8 cellular contexts compared by ENCODE assay signal in genomic region chr7:28180031-28180363, GRCh38. TPM values are rescaled to one million over a fixed set of nuclear protein-coding genes. Genes with fewer than 3 reads are reported as not detected.
DNase-seq lines count a peak whose midpoint lies in the region; ATAC-seq and TF ChIP-seq lines count a peak whose summit lies in the region.

No MANE protein-coding gene starts in this region.

- TF ChIP-seq CTCF in A673 (conservative IDR thresholded peaks at IDR 0.05; ENCODE audit: low read depth, low read length), result no peak
- no peak for TF ChIP-seq CTCF in HCT116 (IDR thresholded peaks at IDR 0.05 in 2 of 3, conservative IDR thresholded peaks at IDR 0.05 in 1 of 3; ENCODE audit: borderline replicate concordance in 1 of 3, insufficient read depth in 1 of 3, low read depth in 2 of 3, low read length in 2 of 3)
- no peak for TF ChIP-seq CTCF in brain microvascular endothelial cell (IDR thresholded peaks at IDR 0.05; ENCODE audit: low read depth, low read length, missing control alignments)

- H4K20me1 ChIP-seq in HCT116 (ENCODE audit: insufficient read depth), result no peaks in the 10 kb centered on the region

- H3K36me3 ChIP-seq in A673 (ENCODE audit: insufficient read depth, low read length, poor library complexity, severe bottlenecking), result no peaks in the 10 kb centered on the region
- no peaks in the 10 kb centered on the region for H3K36me3 ChIP-seq in HCT116 (ENCODE audit: control insufficient read depth in 1 of 2, insufficient read depth in 2 of 2, low read length in 2 of 2)
- no peaks in the 10 kb centered on the region for H3K36me3 ChIP-seq in brain microvascular endothelial cell (replicated peaks)
- no peaks in the 10 kb centered on the region for H3K36me3 ChIP-seq in mesodermal cell (ENCODE audit: control insufficient read depth, insufficient read depth, low read length)

- H3K9ac ChIP-seq in HCT116 (ENCODE audit: low read length), result no peak overlapping the region

- BruUV-seq in A673 (replicated peaks; lab: Mats Ljungman, UMichigan) (no TSS peak), HCT116 (replicated peaks; lab: Mats Ljungman, UMichigan) (no TSS peak)

- DNase-seq in A673 (ENCODE audit: low spot score) (no peak), HCT116 (ENCODE audit: low read depth, low spot score) (no peak), brain microvascular endothelial cell (no peak), left lobe of liver (ENCODE audit: low spot score) (no peak), NK-92 (lab: John Stamatoyannopoulos, UW; ENCODE audit: unreplicated experiment) (no peak), A172 (ENCODE audit: low spot score) (no peak), epidermal melanocyte (ENCODE audit: insufficient read length, low spot score) (no peak)

- H3K4me3 ChIP-seq in A673 (ENCODE audit: low read depth, low read length, poor library complexity, severe bottlenecking) (peak overlapping the region; percentile 56), HCT116 (replicated peaks in 1 of 2; ENCODE audit: low read depth in 1 of 2, low read length in 2 of 2) (peak overlapping the region; percentile 59 to 63), brain microvascular endothelial cell (ENCODE audit: low read depth, low read length) (peak overlapping the region; percentile 77), mesodermal cell (ENCODE audit: extremely low read depth, insufficient read depth, low read length, poor library complexity, severe bottlenecking) (peak overlapping the region; percentile 59)

- no peak for TF ChIP-seq POLR2A in HCT116 (IDR thresholded peaks at IDR 0.05; ENCODE audit: borderline replicate concordance, extremely low read depth, insufficient read depth, insufficient read length)

- H3K9me2 ChIP-seq in HCT116 (ENCODE audit: insufficient read depth), result no peaks in the 10 kb centered on the region

- H3K9me3 ChIP-seq in A673 (ENCODE audit: low read depth, low read length, poor library complexity, severe bottlenecking), result no peaks in the 10 kb centered on the region
- H3K9me3 ChIP-seq in HCT116 (ENCODE audit: control insufficient read depth in 1 of 2, insufficient read depth in 1 of 2, low read depth in 1 of 2, low read length in 2 of 2), result no peaks in the 10 kb centered on the region
- no peaks in the 10 kb centered on the region for H3K9me3 ChIP-seq in mesodermal cell (ENCODE audit: control insufficient read depth, low read length)

- POLR2A ChIA-PET in A673 (lab: Charles Lee; ENCODE audit: low non-redundant PET) (no interaction called here), HCT116 (lab: Charles Lee) (no interaction called here)

- no peak overlapping the region for H3K27ac ChIP-seq in A673 (ENCODE audit: low read depth, low read length, poor library complexity, severe bottlenecking)
- H3K27ac ChIP-seq in HCT116 (ENCODE audit: low read depth, low read length), result no peak overlapping the region
- no peak overlapping the region for H3K27ac ChIP-seq in brain microvascular endothelial cell
- H3K27ac ChIP-seq in mesodermal cell (ENCODE audit: low read depth, low read length, severe bottlenecking), result no peak overlapping the region

- no peak for TF ChIP-seq RAD21 in HCT116 (IDR thresholded peaks at IDR 0.05; ENCODE audit: low read depth)

- WGBS in mesodermal cell (ENCODE audit: insufficient coverage in 2 of 2), 2 experiments, result 0% methylated on average over 8 of the region's 55 CpGs; no CpG with 5 or more reads in 1 of the 2 experiments

- H3K79me2 ChIP-seq in HCT116 (ENCODE audit: insufficient read depth, low read length), result no peaks in the 10 kb centered on the region

- CTCF ChIA-PET in A673 (lab: Charles Lee) (no interaction called here), HCT116 (lab: Charles Lee) (no interaction called here)

- H3K27me3 ChIP-seq in A673 (replicated peaks; ENCODE audit: insufficient read depth, low read depth, low read length, poor library complexity) (peaks cover 8% of the 10 kb centered on the region), HCT116 (ENCODE audit: insufficient read depth, low read length) (no peaks in the 10 kb centered on the region), brain microvascular endothelial cell (replicated peaks) (no peaks in the 10 kb centered on the region)

- H2AFZ ChIP-seq in HCT116 (ENCODE audit: low read depth, low read length, poor library complexity, severe bottlenecking), result no peak overlapping the region

- RAD21 ChIA-PET in HCT116 (lab: Charles Lee; ENCODE audit: low non-redundant PET in 1 of 2, low total read pairs in 2 of 2, uncharacterized antibody in 2 of 2, unreplicated experiment in 2 of 2), result interaction anchor here in 1 of 2 experiments (0.6 kb wide), 1 partner anchor 984 kb away, joined by 3 read pairs; no protein-coding TSS in a partner anchor

- H3K4me2 ChIP-seq in HCT116 (ENCODE audit: low read length), result peak overlapping the region; percentile 82

- ATAC-seq in HCT116 (no peak; the same call in 1 of the 2 replicates), left lobe of liver (no peak)

- in situ Hi-C loops in brain microvascular endothelial cell (cut with HindIII; ENCODE audit: low pct_ligation_motif_present, low sequenced_read_pairs), result no loop called here

- intact Hi-C loops in A673 (cut with micrococcal nuclease; ENCODE audit: unreplicated experiment) (no loop called here), HCT116 (cut with micrococcal nuclease) (no loop called here)

- peaks cover 7% of the 10 kb centered on the region for H3K4me1 ChIP-seq in A673 (ENCODE audit: insufficient read depth, low read length, poor library complexity, severe bottlenecking)
- H3K4me1 ChIP-seq in HCT116 (ENCODE audit: control insufficient read depth in 1 of 2, insufficient read depth in 2 of 2, low read length in 2 of 2), result peaks cover 4 to 14% of the 10 kb centered on the region in 2 experiments; a peak in 3 of 4 replicates
- peaks cover 11% of the 10 kb centered on the region for H3K4me1 ChIP-seq in mesodermal cell (ENCODE audit: control insufficient read depth, insufficient read depth, low read length, poor library complexity, severe bottlenecking)

TF ChIP-seq in HCT116, 20 proteins besides CTCF, POLR2A, EP300 and RAD21 (continues in another document):
- TF ChIP-seq ATF3 (IDR thresholded peaks at IDR 0.05) (no peak), ZFX (IDR thresholded peaks at IDR 0.05) (no peak), JUND (IDR thresholded peaks at IDR 0.05) (no peak), YY1 (IDR thresholded peaks at IDR 0.05; ENCODE audit: extremely low read depth, insufficient replicate concordance, low read depth, low read length) (no peak), SIN3A (IDR thresholded peaks at IDR 0.05; ENCODE audit: low read depth) (no peak), MAX (IDR thresholded peaks at IDR 0.05) (no peak), EGR1 (IDR thresholded peaks at IDR 0.05; ENCODE audit: low read depth) (no peak), ELF1 (IDR thresholded peaks at IDR 0.05; ENCODE audit: borderline replicate concordance, low read depth) (no peak), FOSL1 (IDR thresholded peaks at IDR 0.05; ENCODE audit: low read depth) (no peak), SP1 (IDR thresholded peaks at IDR 0.05; ENCODE audit: low read depth) (no peak)
- TF ChIP-seq, protein P1, sequence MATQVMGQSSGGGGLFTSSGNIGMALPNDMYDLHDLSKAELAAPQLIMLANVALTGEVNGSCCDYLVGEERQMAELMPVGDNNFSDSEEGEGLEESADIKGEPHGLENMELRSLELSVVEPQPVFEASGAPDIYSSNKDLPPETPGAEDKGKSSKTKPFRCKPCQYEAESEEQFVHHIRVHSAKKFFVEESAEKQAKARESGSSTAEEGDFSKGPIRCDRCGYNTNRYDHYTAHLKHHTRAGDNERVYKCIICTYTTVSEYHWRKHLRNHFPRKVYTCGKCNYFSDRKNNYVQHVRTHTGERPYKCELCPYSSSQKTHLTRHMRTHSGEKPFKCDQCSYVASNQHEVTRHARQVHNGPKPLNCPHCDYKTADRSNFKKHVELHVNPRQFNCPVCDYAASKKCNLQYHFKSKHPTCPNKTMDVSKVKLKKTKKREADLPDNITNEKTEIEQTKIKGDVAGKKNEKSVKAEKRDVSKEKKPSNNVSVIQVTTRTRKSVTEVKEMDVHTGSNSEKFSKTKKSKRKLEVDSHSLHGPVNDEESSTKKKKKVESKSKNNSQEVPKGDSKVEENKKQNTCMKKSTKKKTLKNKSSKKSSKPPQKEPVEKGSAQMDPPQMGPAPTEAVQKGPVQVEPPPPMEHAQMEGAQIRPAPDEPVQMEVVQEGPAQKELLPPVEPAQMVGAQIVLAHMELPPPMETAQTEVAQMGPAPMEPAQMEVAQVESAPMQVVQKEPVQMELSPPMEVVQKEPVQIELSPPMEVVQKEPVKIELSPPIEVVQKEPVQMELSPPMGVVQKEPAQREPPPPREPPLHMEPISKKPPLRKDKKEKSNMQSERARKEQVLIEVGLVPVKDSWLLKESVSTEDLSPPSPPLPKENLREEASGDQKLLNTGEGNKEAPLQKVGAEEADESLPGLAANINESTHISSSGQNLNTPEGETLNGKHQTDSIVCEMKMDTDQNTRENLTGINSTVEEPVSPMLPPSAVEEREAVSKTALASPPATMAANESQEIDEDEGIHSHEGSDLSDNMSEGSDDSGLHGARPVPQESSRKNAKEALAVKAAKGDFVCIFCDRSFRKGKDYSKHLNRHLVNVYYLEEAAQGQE (IDR thresholded peaks at IDR 0.05; ENCODE audit: low read depth), result no peak

RNA-seq across cellular contexts. Expression of gene JAZF1, which starts 0.6 kb away (rescaled TPM):
- 1.5 TPM in 2 replicates for total RNA-seq in A673 (2021)
- 3.4 TPM for total RNA-seq in HCT116 (2021; ENCODE audit: unreplicated experiment)
- polyA plus RNA-seq in HCT116 (2012), result 2.6 and 2.8 TPM in 2 replicates
- 6.7 TPM for polyA plus RNA-seq in mesodermal cell (2013, experiment 1 of 2)
- 8.1 TPM for polyA plus RNA-seq in mesodermal cell (2013, experiment 2 of 2)
- total RNA-seq in left lobe of liver, result 5.4 TPM
- 18.8 and 28.3 TPM in 2 replicates for total RNA-seq in A172 (2014; rRNA removed; shearing (Covaris generic))
